ENCODE assay signal across 22 cellular contexts in the genomic region with DNA sequence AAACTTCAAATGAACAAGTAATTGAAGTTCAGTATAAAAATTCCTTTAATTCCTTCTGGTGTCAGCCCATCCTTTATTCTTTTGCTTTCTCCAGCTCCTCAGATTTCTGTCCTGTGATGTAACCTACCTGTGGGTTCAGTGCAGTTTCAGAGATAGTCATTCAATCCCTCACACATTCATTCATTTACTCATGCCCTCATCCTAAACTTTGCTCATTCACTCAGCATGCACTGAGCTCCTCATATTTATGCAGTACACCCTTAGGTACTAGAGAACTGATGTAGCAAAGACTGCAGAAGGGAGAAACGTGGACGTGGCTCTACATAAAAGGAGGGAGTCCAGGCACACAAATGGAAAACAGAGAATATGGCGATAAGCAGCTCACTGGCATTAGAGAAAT. TPM values are rescaled to one million over a fixed set of nuclear protein-coding genes. Genes with fewer than 3 reads are reported as not detected.
A peak's percentile ranks its signal among the peaks of the same experiment; 100 is the strongest.
DNase-seq lines count a peak whose midpoint lies in the region; ATAC-seq and TF ChIP-seq lines count a peak whose summit lies in the region.
"Had no signal": no experiment of that assay in that cellular context is flagged by ENCODE, and none has a peak within 500 bp of the region (broad histone marks: within the 10 kb centered on the region; RNA-seq: fewer than 3 reads in every experiment).

No MANE protein-coding gene starts in this region.

- no peak overlapping the region for H3K4me3 Mint-ChIP-seq in activated naive CD4-positive, alpha-beta T cell treated with anti-CD3 and anti-CD28 coated beads, Interleukin-2, amount 50 U/mL, for 24 hours
- no peak overlapping the region for H3K4me3 Mint-ChIP-seq in T-cell
- H3K4me3 Mint-ChIP-seq in activated naive CD8-positive, alpha-beta T cell treated with anti-CD3 and anti-CD28 coated beads for 36 hours = no peak overlapping the region
- no peak overlapping the region for H3K4me3 Mint-ChIP-seq in stimulated activated effector memory CD8-positive, alpha-beta T cell treated with anti-CD3 and anti-CD28 coated beads, Interleukin-12 subunit alpha, Interleukin-12 subunit beta, amount 100 ng/mL, for 72 hours
- H3K4me3 Mint-ChIP-seq in CD14-positive monocyte = no peak overlapping the region
- H3K4me3 Mint-ChIP-seq: nephron progenitor cell; stimulated activated memory B cell treated with anti-CD40 and anti-IgM and Interleukin-4, amounts not matched to agents 10 μg/mL and 1 μg/mL and 100 μg/mL, for 72 hours had no signal

- no peaks in the 10 kb centered on the region for H3K27me3 Mint-ChIP-seq in activated naive CD4-positive, alpha-beta T cell treated with anti-CD3 and anti-CD28 coated beads, Interleukin-2, amount 50 U/mL, for 24 hours
- H3K27me3 Mint-ChIP-seq in T-cell = no peaks in the 10 kb centered on the region
- no peaks in the 10 kb centered on the region for H3K27me3 Mint-ChIP-seq in activated naive CD8-positive, alpha-beta T cell treated with anti-CD3 and anti-CD28 coated beads for 36 hours
- H3K27me3 Mint-ChIP-seq in CD14-positive monocyte (ENCODE audit: low read depth in 3 of 3) = no peaks in the 10 kb centered on the region

- POLR2A ChIA-PET in T-cell (lab: Charles Lee) = no interaction called here

- intact Hi-C loops in CD14-positive monocyte (cut with micrococcal nuclease) = no loop called here

- DNase-seq in activated naive CD4-positive, alpha-beta T cell (lab: John Stamatoyannopoulos, UW) = no peak
- no peak for DNase-seq in T-cell
- DNase-seq in activated naive CD8-positive, alpha-beta T cell treated with anti-CD3 and anti-CD28 coated beads for 36 hours = no peak
- no peak for DNase-seq in stimulated activated effector memory CD8-positive, alpha-beta T cell treated with anti-CD3 and anti-CD28 coated beads, Interleukin-12 subunit alpha, Interleukin-12 subunit beta, amount 100 ng/mL, for 72 hours (ENCODE audit: low spot score in 2 of 2)
- no peak for DNase-seq in CD14-positive monocyte (ENCODE audit: low spot score)
- DNase-seq: activated effector memory CD4-positive, alpha-beta T cell treated with anti-CD3 and anti-CD28 coated beads, Interleukin-2, amount 50 U/mL, for 16 hours; amygdala; brain microvascular endothelial cell; C1 segment of cervical spinal cord; left cardiac atrium; NCI-H1417 treated with DMSO at 0.1 percent for 48 hours; NCI-H2029 treated with DMSO at 0.1 percent for 48 hours; NCI-H524; nephron progenitor cell; OCI-M1; ovary; stimulated activated CD4-positive, alpha-beta T cell treated with anti-CD3 and anti-CD28 coated beads, Interleukin-15, amount 100 ng/mL, for 24 hours; upper lobe of right lung had no signal

- no peak for TF ChIP-seq CTCF in CD14-positive monocyte (IDR thresholded peaks at IDR 0.05)

- peaks cover 43% of the 10 kb centered on the region for H3K36me3 Mint-ChIP-seq in activated naive CD4-positive, alpha-beta T cell treated with anti-CD3 and anti-CD28 coated beads, Interleukin-2, amount 50 U/mL, for 24 hours
- H3K36me3 Mint-ChIP-seq in T-cell = peaks cover 43% of the 10 kb centered on the region
- peaks cover 63% of the 10 kb centered on the region for H3K36me3 Mint-ChIP-seq in activated naive CD8-positive, alpha-beta T cell treated with anti-CD3 and anti-CD28 coated beads for 36 hours
- H3K36me3 Mint-ChIP-seq in stimulated activated effector memory CD8-positive, alpha-beta T cell treated with anti-CD3 and anti-CD28 coated beads, Interleukin-12 subunit alpha, Interleukin-12 subunit beta, amount 100 ng/mL, for 72 hours = peaks cover 73% of the 10 kb centered on the region
- no peaks in the 10 kb centered on the region for H3K36me3 Mint-ChIP-seq in CD14-positive monocyte

- CTCF ChIA-PET in T-cell (lab: Charles Lee) = interaction anchor here (0.6 to 2.8 kb wide), 4 partner anchors 9 to 98 kb away, joined by 3 to 22 read pairs (median 4); no protein-coding TSS in a partner anchor

- H3K27ac Mint-ChIP-seq in activated naive CD4-positive, alpha-beta T cell treated with anti-CD3 and anti-CD28 coated beads, Interleukin-2, amount 50 U/mL, for 24 hours = peak overlapping the region; percentile 57
- H3K27ac Mint-ChIP-seq in T-cell = peak overlapping the region; percentile 65 to 84
- H3K27ac Mint-ChIP-seq in activated naive CD8-positive, alpha-beta T cell treated with anti-CD3 and anti-CD28 coated beads for 36 hours = peak overlapping the region; percentile 2
- peak overlapping the region; percentile 0 for H3K27ac Mint-ChIP-seq in stimulated activated effector memory CD8-positive, alpha-beta T cell treated with anti-CD3 and anti-CD28 coated beads, Interleukin-12 subunit alpha, Interleukin-12 subunit beta, amount 100 ng/mL, for 72 hours
- no peak overlapping the region for H3K27ac Mint-ChIP-seq in CD14-positive monocyte
- H3K27ac Mint-ChIP-seq: nephron progenitor cell; stimulated activated memory B cell treated with anti-CD40 and anti-IgM and Interleukin-4, amounts not matched to agents 10 μg/mL and 1 μg/mL and 100 μg/mL, for 72 hours had no signal

- peaks cover 71% of the 10 kb centered on the region for H3K4me1 Mint-ChIP-seq in activated naive CD4-positive, alpha-beta T cell treated with anti-CD3 and anti-CD28 coated beads, Interleukin-2, amount 50 U/mL, for 24 hours
- peaks cover 68 to 75% (median 72%) of the 10 kb centered on the region in 3 donors for H3K4me1 Mint-ChIP-seq in T-cell
- peaks cover 65% of the 10 kb centered on the region for H3K4me1 Mint-ChIP-seq in activated naive CD8-positive, alpha-beta T cell treated with anti-CD3 and anti-CD28 coated beads for 36 hours
- H3K4me1 Mint-ChIP-seq in stimulated activated effector memory CD8-positive, alpha-beta T cell treated with anti-CD3 and anti-CD28 coated beads, Interleukin-12 subunit alpha, Interleukin-12 subunit beta, amount 100 ng/mL, for 72 hours = peaks cover 64% of the 10 kb centered on the region
- H3K4me1 Mint-ChIP-seq in CD14-positive monocyte = peaks cover 10% of the 10 kb centered on the region
- H3K4me1 Mint-ChIP-seq: stimulated activated memory B cell treated with anti-CD40 and anti-IgM and Interleukin-4, amounts not matched to agents 10 μg/mL and 1 μg/mL and 100 μg/mL, for 72 hours had no signal

- H3K9me3 Mint-ChIP-seq in activated naive CD4-positive, alpha-beta T cell treated with anti-CD3 and anti-CD28 coated beads, Interleukin-2, amount 50 U/mL, for 24 hours = no peaks in the 10 kb centered on the region
- H3K9me3 Mint-ChIP-seq in T-cell (no peaks in the 10 kb centered on the region), CD14-positive monocyte (no peaks in the 10 kb centered on the region)
- no peaks in the 10 kb centered on the region for H3K9me3 Mint-ChIP-seq in activated naive CD8-positive, alpha-beta T cell treated with anti-CD3 and anti-CD28 coated beads for 36 hours
- H3K9me3 Mint-ChIP-seq in stimulated activated effector memory CD8-positive, alpha-beta T cell treated with anti-CD3 and anti-CD28 coated beads, Interleukin-12 subunit alpha, Interleukin-12 subunit beta, amount 100 ng/mL, for 72 hours = peaks cover 2% of the 10 kb centered on the region
- H3K9me3 Mint-ChIP-seq: nephron progenitor cell; stimulated activated memory B cell treated with anti-CD40 and anti-IgM and Interleukin-4, amounts not matched to agents 10 μg/mL and 1 μg/mL and 100 μg/mL, for 72 hours had no signal

- ATAC-seq in T-cell (replicated peaks in 1 of 4) = no peak
- ATAC-seq in stimulated activated effector memory CD8-positive, alpha-beta T cell treated with anti-CD3 and anti-CD28 coated beads, Interleukin-12 subunit alpha, Interleukin-12 subunit beta, amount 100 ng/mL, for 72 hours = peak; percentile 98
- ATAC-seq in GM19023 (IDR thresholded peaks at IDR 0.05; ENCODE audit: unreplicated experiment) = no peak
- ATAC-seq: gastroesophageal sphincter; left cardiac atrium; stimulated activated memory B cell treated with anti-CD40 and anti-IgM and Interleukin-4, amounts not matched to agents 10 μg/mL and 1 μg/mL and 100 μg/mL, for 72 hours; upper lobe of right lung had no signal

RNA-seq across cellular contexts. Expression of a gene that starts 45.3 kb away (rescaled TPM):
- total RNA-seq in T-cell = 100 to 1,000 TPM in 3 of 5 donors, 10 to 100 TPM in 2; 77.6 to 229 (median 152) TPM
- 100 to 1,000 TPM; 383 to 389 TPM for total RNA-seq in activated naive CD8-positive, alpha-beta T cell treated with anti-CD3 and anti-CD28 coated beads for 36 hours
- 100 to 1,000 TPM; 110 to 126 TPM for polyA plus RNA-seq in CD14-positive monocyte

Comparison
In these comparisons a context has a peak if more than half of its experiments do, and no peak if none do; other contexts are left out.
1. H3K27ac Mint-ChIP-seq: peak in activated naive CD4-positive, alpha-beta T cell treated with anti-CD3 and anti-CD28 coated beads, Interleukin-2, amount 50 U/mL, for 24 hours (single experiment), T-cell (2 of 2), activated naive CD8-positive, alpha-beta T cell treated with anti-CD3 and anti-CD28 coated beads for 36 hours (single experiment) and stimulated activated effector memory CD8-positive, alpha-beta T cell treated with anti-CD3 and anti-CD28 coated beads, Interleukin-12 subunit alpha, Interleukin-12 subunit beta, amount 100 ng/mL, for 72 hours (single experiment); none in CD14-positive monocyte (0 of 7).